Comparison of ENCODE assay signal across 21 cellular contexts in genomic region chr2:179581605-179582004, GRCh38.
DNase-seq lines count a peak whose midpoint lies in the region; ATAC-seq, FAIRE-seq and TF ChIP-seq lines count a peak whose summit lies in the region.
"Had no signal": no experiment of that assay in that cellular context is flagged by ENCODE, and none has a peak within 500 bp of the region (broad histone marks: within the 10 kb centered on the region; RNA-seq: fewer than 3 reads in every experiment).

No MANE protein-coding gene starts in this region.

- peak overlapping the region; percentile 49 for H2AK5ac ChIP-seq in mesenchymal stem cell (ENCODE audit: low read length, severe bottlenecking)

- no peaks in the 10 kb centered on the region for H3K9me2 ChIP-seq in hepatocyte (replicated peaks; ENCODE audit: insufficient read depth)

- H2BK15ac ChIP-seq in mesenchymal stem cell (ENCODE audit: low read depth, poor library complexity, severe bottlenecking), result no peak overlapping the region

- intact Hi-C loops in activated T-helper 1 cell treated with anti-CD3 and anti-CD28 coated beads, Interleukin-12 subunit alpha, Interleukin-12 subunit beta, Interleukin-2, Interleukin-4 antibody, amounts not matched to agents 30 ng/mL and 10 ng/mL and 1 ng/mL, durations not matched to agents 14 hours and 24 hours and 36 hours (cut with micrococcal nuclease), result no loop called here

- no peak overlapping the region for H3K4me3 Mint-ChIP-seq in activated T-helper 1 cell treated with anti-CD3 and anti-CD28 coated beads, Interleukin-12 subunit alpha, Interleukin-12 subunit beta, Interleukin-2, Interleukin-4 antibody, amounts not matched to agents 30 ng/mL and 10 ng/mL and 1 ng/mL, durations not matched to agents 14 hours and 24 hours and 36 hours
- H3K4me3 Mint-ChIP-seq: B cell; CD4-positive, CD25-positive, alpha-beta regulatory T cell had no signal

- H3K36me3 ChIP-seq in mesenchymal stem cell (ENCODE audit: control insufficient read depth in 1 of 2, insufficient read depth in 2 of 2, low read depth in 1 of 2, low read length in 2 of 2) (no peaks in the 10 kb centered on the region), hepatocyte (replicated peaks; ENCODE audit: insufficient read depth, low read depth) (no peaks in the 10 kb centered on the region)

- no peak overlapping the region for H3K18ac ChIP-seq in mesenchymal stem cell (ENCODE audit: low read depth in 1 of 2, low read length in 2 of 2)

- no peak overlapping the region for H3K4ac ChIP-seq in mesenchymal stem cell (ENCODE audit: low read depth in 1 of 2, low read length in 2 of 2)

- whole genome bisulfite sequencing in mesenchymal stem cell, result no CpG with 5 or more reads among the region's 1 CpG
- WGBS in hepatocyte (ENCODE audit: low lambda C conversion rate, missing lambda C conversion rate), result 100% methylated on average over 1 of the region's 1 CpG

- H3K79me1 ChIP-seq in mesenchymal stem cell (replicated peaks; ENCODE audit: low read length, poor library complexity, severe bottlenecking), result no peaks in the 10 kb centered on the region

- H4K20me1 ChIP-seq in hepatocyte (ENCODE audit: insufficient read depth, poor library complexity, severe bottlenecking), result no peaks in the 10 kb centered on the region

- no peak overlapping the region for H4K8ac ChIP-seq in mesenchymal stem cell (ENCODE audit: low read length)

- H2AFZ ChIP-seq in mesenchymal stem cell (ENCODE audit: low read depth, low read length) (no peak overlapping the region), hepatocyte (no peak overlapping the region)
- H2AFZ ChIP-seq: GM23248 had no signal

- H3K27ac ChIP-seq in mesenchymal stem cell (ENCODE audit: low read length, poor library complexity, severe bottlenecking) (no peak overlapping the region), hepatocyte (no peak overlapping the region)
- H3K27ac ChIP-seq: GM23248 had no signal

- H3K27ac Mint-ChIP-seq in activated T-helper 1 cell treated with anti-CD3 and anti-CD28 coated beads, Interleukin-12 subunit alpha, Interleukin-12 subunit beta, Interleukin-2, Interleukin-4 antibody, amounts not matched to agents 30 ng/mL and 10 ng/mL and 1 ng/mL, durations not matched to agents 14 hours and 24 hours and 36 hours, result no peak overlapping the region
- H3K27ac Mint-ChIP-seq: B cell; CD4-positive, CD25-positive, alpha-beta regulatory T cell had no signal

- H3K4me1 ChIP-seq in mesenchymal stem cell (ENCODE audit: control insufficient read depth, insufficient read depth, low read depth, low read length) (no peaks in the 10 kb centered on the region), hepatocyte (ENCODE audit: insufficient read depth) (peaks cover 26% of the 10 kb centered on the region)

- no peak overlapping the region for H2BK120ac ChIP-seq in mesenchymal stem cell (ENCODE audit: low read depth, low read length)

- H3K4me1 Mint-ChIP-seq in activated T-helper 1 cell treated with anti-CD3 and anti-CD28 coated beads, Interleukin-12 subunit alpha, Interleukin-12 subunit beta, Interleukin-2, Interleukin-4 antibody, amounts not matched to agents 30 ng/mL and 10 ng/mL and 1 ng/mL, durations not matched to agents 14 hours and 24 hours and 36 hours (ENCODE audit: low read depth), result no peaks in the 10 kb centered on the region
- H3K4me1 Mint-ChIP-seq: B cell; CD4-positive, CD25-positive, alpha-beta regulatory T cell had no signal

- H3K27me3 Mint-ChIP-seq in activated T-helper 1 cell treated with anti-CD3 and anti-CD28 coated beads, Interleukin-12 subunit alpha, Interleukin-12 subunit beta, Interleukin-2, Interleukin-4 antibody, amounts not matched to agents 30 ng/mL and 10 ng/mL and 1 ng/mL, durations not matched to agents 14 hours and 24 hours and 36 hours (ENCODE audit: insufficient read depth), result no peaks in the 10 kb centered on the region
- H3K27me3 Mint-ChIP-seq: B cell; CD4-positive, CD25-positive, alpha-beta regulatory T cell had no signal

- H3K23ac ChIP-seq in mesenchymal stem cell (ENCODE audit: low read length in 2 of 2), result no peak overlapping the region

- H3K4me3 ChIP-seq in mesenchymal stem cell (ENCODE audit: insufficient read depth in 1 of 2, low read depth in 1 of 2, low read length in 2 of 2) (no peak overlapping the region), hepatocyte (no peak overlapping the region)
- H3K4me3 ChIP-seq: GM23248 had no signal

- no peak overlapping the region for H2BK5ac ChIP-seq in mesenchymal stem cell (ENCODE audit: low read depth, low read length, poor library complexity, severe bottlenecking)

- ATAC-seq in GM21381 (IDR thresholded peaks at IDR 0.05; ENCODE audit: unreplicated experiment), result no peak

- DNase-seq in A172 (ENCODE audit: low spot score), result peak; percentile 11
- DNase-seq in H54 (ENCODE audit: insufficient read length, low spot score), result no peak
- peak; percentile 1 for DNase-seq in NCI-H69 (lab: John Stamatoyannopoulos, UW)
- DNase-seq in mesenchymal stem cell, result no peak
- DNase-seq in activated T-helper 1 cell treated with anti-CD3 and anti-CD28 coated beads, Interleukin-12 subunit alpha, Interleukin-12 subunit beta, Interleukin-2, Interleukin-4 antibody, amounts not matched to agents 30 ng/mL and 10 ng/mL and 1 ng/mL, durations not matched to agents 14 hours and 24 hours and 36 hours (ENCODE audit: low spot score), result no peak
- no peak for DNase-seq in hepatocyte (ENCODE audit: low spot score)
- DNase-seq: CD4-positive, CD25-positive, alpha-beta regulatory T cell; DND-41; GM23248; IMR-90; NCI-H1048; NCI-H146; NCI-H2081; NCI-H345; NCI-H526; NK-92 treated with Interleukin-12 subunit alpha and Interleukin-12 subunit beta, amount 100 ng/mL, for 24 hours; RPMI8226; SIG-M5 had no signal

- H3K79me2 ChIP-seq in hepatocyte, result no peaks in the 10 kb centered on the region

- peak; percentile 20 for FAIRE-seq in H54 (lab: Jason Lieb, UNC)
- FAIRE-seq: G401.6 had no signal

- H3K9me3 Mint-ChIP-seq in activated T-helper 1 cell treated with anti-CD3 and anti-CD28 coated beads, Interleukin-12 subunit alpha, Interleukin-12 subunit beta, Interleukin-2, Interleukin-4 antibody, amounts not matched to agents 30 ng/mL and 10 ng/mL and 1 ng/mL, durations not matched to agents 14 hours and 24 hours and 36 hours, result no peaks in the 10 kb centered on the region
- H3K9me3 Mint-ChIP-seq: CD4-positive, CD25-positive, alpha-beta regulatory T cell had no signal

- no peaks in the 10 kb centered on the region for H3K9me3 ChIP-seq in mesenchymal stem cell (ENCODE audit: control insufficient read depth, low read length)
- H3K9me3 ChIP-seq in hepatocyte (ENCODE audit: low read depth), result no peaks in the 10 kb centered on the region

- no peak overlapping the region for H3K9ac ChIP-seq in mesenchymal stem cell (ENCODE audit: low read length)
- H3K9ac ChIP-seq: GM23248 had no signal

- no peak overlapping the region for H4K91ac ChIP-seq in mesenchymal stem cell (ENCODE audit: low read length)

- no peak overlapping the region for H2BK12ac ChIP-seq in mesenchymal stem cell (ENCODE audit: low read length in 2 of 2)

- TF ChIP-seq POLR2A in H54 (IDR thresholded peaks at IDR 0.05; ENCODE audit: low read depth, low read length), result no peak

- H3K4me2 ChIP-seq in mesenchymal stem cell (ENCODE audit: low read length, poor library complexity, severe bottlenecking), result no peak overlapping the region
- H3K4me2 ChIP-seq in hepatocyte, result no peak overlapping the region

- no peaks in the 10 kb centered on the region for H3K27me3 ChIP-seq in mesenchymal stem cell (ENCODE audit: control insufficient read depth in 1 of 2, insufficient read depth in 1 of 2, low read length in 2 of 2)
- no peaks in the 10 kb centered on the region for H3K27me3 ChIP-seq in hepatocyte

- no peak for TF ChIP-seq CTCF in hepatocyte (IDR thresholded peaks at IDR 0.05; ENCODE audit: poor library complexity)

- H3K36me3 Mint-ChIP-seq in activated T-helper 1 cell treated with anti-CD3 and anti-CD28 coated beads, Interleukin-12 subunit alpha, Interleukin-12 subunit beta, Interleukin-2, Interleukin-4 antibody, amounts not matched to agents 30 ng/mL and 10 ng/mL and 1 ng/mL, durations not matched to agents 14 hours and 24 hours and 36 hours (ENCODE audit: low read depth), result no peaks in the 10 kb centered on the region
- H3K36me3 Mint-ChIP-seq: CD4-positive, CD25-positive, alpha-beta regulatory T cell had no signal

- H3K14ac ChIP-seq in mesenchymal stem cell (ENCODE audit: low read length in 2 of 2), result no peak overlapping the region

Comparison
In these comparisons a context has a peak if more than half of its experiments do, and no peak if none do; other contexts are left out.
1. DNase-seq: peak in A172 (single experiment) and NCI-H69 (single experiment); none in H54 (single experiment), mesenchymal stem cell (single experiment), activated T-helper 1 cell treated with anti-CD3 and anti-CD28 coated beads, Interleukin-12 subunit alpha, Interleukin-12 subunit beta, Interleukin-2, Interleukin-4 antibody, amounts not matched to agents 30 ng/mL and 10 ng/mL and 1 ng/mL, durations not matched to agents 14 hours and 24 hours and 36 hours (single experiment) and hepatocyte (single experiment).